ENCODE assay signal across 26 cellular contexts in the genomic region with DNA sequence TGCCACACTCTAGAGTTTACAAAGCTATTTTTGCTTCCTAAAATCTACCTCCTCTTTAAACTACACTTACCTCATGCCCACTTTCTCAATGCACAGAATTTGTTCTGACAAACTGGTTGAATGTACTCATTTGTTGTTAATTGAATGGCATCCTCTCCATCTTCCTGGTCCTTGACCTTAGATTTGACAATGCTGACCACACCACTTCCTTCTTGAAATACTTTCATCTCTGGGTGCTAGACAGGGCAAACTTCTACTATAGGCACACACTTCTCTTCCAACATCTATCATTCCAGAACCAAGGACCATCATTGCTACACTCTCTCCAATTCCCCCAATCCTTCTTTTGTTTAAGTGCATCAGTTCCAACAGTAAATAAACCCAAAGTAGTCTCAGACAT.
"Had no signal": no experiment of that assay in that cellular context is flagged by ENCODE, and none has a peak within 500 bp of the region (broad histone marks: within the 10 kb centered on the region; RNA-seq: fewer than 3 reads in every experiment).

No MANE protein-coding gene starts in this region.

- ATAC-seq: left ventricle myocardium superior, mucosa of descending colon, sciatic nerve had no signal

- H3K79me2 ChIP-seq: parathyroid adenoma had no signal

- H3K4me1 Mint-ChIP-seq: memory B cell, neural crest cell had no signal

- H3K9me3 Mint-ChIP-seq: memory B cell; naive B cell; natural killer cell treated with Interleukin-12 subunit alpha and Interleukin-12 subunit beta and Interleukin-15 and Interleukin-18, amount 100 ng/mL, for 72 hours; neural crest cell had no signal

- DNase-seq: dorsolateral prefrontal cortex; effector CD4-positive, alpha-beta T cell; hypothalamus; left ventricle myocardium superior; mucosa of descending colon; naive B cell; stimulated activated CD4-positive, alpha-beta T cell treated with anti-CD3 and anti-CD28 coated beads, Interleukin-12 subunit alpha, Interleukin-12 subunit beta, amount 100 ng/mL, for 4 hours; stimulated activated CD4-positive, alpha-beta T cell treated with anti-CD3 and anti-CD28 coated beads, Interleukin-1b, Interleukin-23, amount 100 ng/mL, for 48 hours; stimulated activated CD4-positive, alpha-beta T cell treated with anti-CD3 and anti-CD28 coated beads, Interleukin-4, amount 100 ng/mL, for 1 hour; stimulated activated CD8-positive, alpha-beta memory T cell treated with anti-CD3 and anti-CD28 coated beads, Interleukin-4, amount 100 ng/mL, for 48 hours; stimulated activated naive CD4-positive, alpha-beta T cell; upper lobe of left lung had no signal

- H3K4me3 ChIP-seq: dorsolateral prefrontal cortex, lung, mucosa of descending colon, right atrium auricular region, smooth muscle cell, thoracic aorta, tibial nerve, upper lobe of left lung had no signal

- FAIRE-seq: colon, frontal cortex, urothelium cell line had no signal

- H3K27ac Mint-ChIP-seq: memory B cell; naive B cell; natural killer cell treated with Interleukin-12 subunit alpha and Interleukin-12 subunit beta and Interleukin-15 and Interleukin-18, amount 100 ng/mL, for 72 hours; progenitor cell of endocrine pancreas had no signal

- H3K9ac ChIP-seq: parathyroid adenoma had no signal

- H3K4me2 ChIP-seq: smooth muscle cell had no signal

- H3K4me3 Mint-ChIP-seq: memory B cell; naive B cell; natural killer cell treated with Interleukin-12 subunit alpha and Interleukin-12 subunit beta and Interleukin-15 and Interleukin-18, amount 100 ng/mL, for 72 hours; neural crest cell had no signal

- H3K9me3 ChIP-seq: mucosa of descending colon, right atrium auricular region, thoracic aorta, tibial nerve, upper lobe of left lung had no signal

- H2AFZ ChIP-seq: parathyroid adenoma had no signal

- H3K4me1 ChIP-seq: parathyroid adenoma had no signal

- H3K27ac ChIP-seq: dorsolateral prefrontal cortex, parathyroid adenoma, right atrium auricular region, thoracic aorta, tibial nerve, upper lobe of left lung had no signal

- H3K27me3 ChIP-seq: dorsolateral prefrontal cortex, right atrium auricular region, tibial nerve, upper lobe of left lung had no signal

- H3K27me3 Mint-ChIP-seq: memory B cell; naive B cell; natural killer cell treated with Interleukin-12 subunit alpha and Interleukin-12 subunit beta and Interleukin-15 and Interleukin-18, amount 100 ng/mL, for 72 hours; progenitor cell of endocrine pancreas had no signal
